8 cellular contexts compared by ENCODE assay signal in the genomic region with DNA sequence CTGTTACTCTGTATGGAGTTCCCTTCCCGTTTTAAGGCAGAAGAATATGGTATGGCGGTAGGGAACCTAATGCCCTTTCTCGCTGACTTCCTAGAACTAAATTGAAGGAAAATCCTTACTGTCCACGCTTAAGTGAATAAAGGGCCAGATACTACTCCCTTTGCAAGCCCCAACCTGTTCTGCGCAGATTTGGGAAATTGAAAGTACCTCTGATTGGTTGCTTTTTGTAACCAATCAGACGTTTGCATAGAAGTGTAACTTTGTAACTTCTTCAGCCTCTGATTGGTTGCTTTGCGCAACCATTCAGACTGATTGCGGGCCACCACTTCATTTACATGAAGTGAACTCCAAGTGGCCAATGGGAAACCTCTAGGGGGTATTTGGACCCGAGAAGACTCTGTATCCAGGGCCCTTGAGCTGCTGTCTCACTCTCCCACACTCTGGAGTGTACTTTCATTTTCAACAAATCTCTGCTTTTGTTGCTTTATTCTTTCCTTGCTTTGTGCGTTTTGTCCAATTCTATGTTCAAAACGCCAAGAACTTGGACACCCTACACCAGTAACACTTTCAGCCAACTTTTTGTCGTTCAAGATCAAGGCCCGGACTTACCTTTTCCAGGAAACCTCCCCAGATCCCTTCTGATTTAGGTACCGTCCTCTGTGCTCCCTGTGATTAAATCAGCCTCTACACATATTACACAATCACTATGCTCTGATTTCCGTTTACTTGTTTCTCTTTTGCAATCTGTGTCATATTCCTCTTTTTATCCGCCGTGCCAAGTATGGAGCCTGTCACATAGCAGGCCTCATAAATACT. TPM values are rescaled to one million over a fixed set of nuclear protein-coding genes. Genes with fewer than 3 reads are reported as not detected.
DNase-seq lines count a peak whose midpoint lies in the region; ATAC-seq and TF ChIP-seq lines count a peak whose summit lies in the region.

No MANE protein-coding gene starts in this region.

- peaks cover 18% of the 10 kb centered on the region for H4K20me1 ChIP-seq in SK-N-SH (ENCODE audit: insufficient read depth)

- H3K9me3 ChIP-seq in SK-N-SH (no peaks in the 10 kb centered on the region), stomach (no peaks in the 10 kb centered on the region)

- peaks cover 19 to 20% of the 10 kb centered on the region in 2 experiments for H3K36me3 ChIP-seq in SK-N-SH (replicated peaks in 1 of 2; ENCODE audit: control insufficient read depth in 1 of 2, insufficient read depth in 2 of 2, low read length in 1 of 2)
- H3K36me3 ChIP-seq in stomach, result peaks cover 2 to 9% (median 6%) of the 10 kb centered on the region in 4 donors

- ATAC-seq in SK-N-SH treated with all-trans-retinoic acid at 6 μM for 48 hours (no peak), T-cell (replicated peaks in 1 of 4) (no peak), left ventricle myocardium superior (peak; percentile 16), HG02798 (IDR thresholded peaks at IDR 0.05; ENCODE audit: poor library complexity, unreplicated experiment) (no peak)

- no peaks in the 10 kb centered on the region for H3K9me2 ChIP-seq in SK-N-SH

- peak overlapping the region; percentile 78 to 99 for H3K4me3 ChIP-seq in SK-N-SH (ENCODE audit: low read depth in 2 of 2, low read length in 1 of 2)
- peak overlapping the region; percentile 66 to 99 (median 90) for H3K4me3 ChIP-seq in stomach

- peaks cover 43% of the 10 kb centered on the region for H3K79me2 ChIP-seq in SK-N-SH (ENCODE audit: insufficient read depth)

- 74% methylated on average over 17 of the region's 17 CpGs for WGBS in SK-N-SH (ENCODE audit: low lambda C conversion rate)
- whole genome bisulfite sequencing in stomach, 5 donors, result 83 to 94% (median 90%) methylated on average over 17 of the region's 17 CpGs

- no peak for TF ChIP-seq POLR2A in stomach (IDR thresholded peaks at IDR 0.05)

- POLR2A ChIA-PET in SK-N-SH (lab: Yijun Ruan, JAX), result interaction anchor here (0.8 to 1.6 kb wide), 9 partner anchors 10 to 186 kb away, joined by 3 to 12 read pairs (median 4); partner anchors contain the start of genes PHOX2B and SLC30A9
- POLR2A ChIA-PET in T-cell (lab: Charles Lee), result no interaction called here

- no peak for TF ChIP-seq RAD21 in SK-N-SH (IDR thresholded peaks at IDR 0.05; ENCODE audit: low read length)

- CTCF ChIA-PET in SK-N-SH (lab: Yijun Ruan, JAX), result interaction anchor here (0.6 to 5.9 kb wide), 4 partner anchors 51 to 723 kb away, joined by 3 to 25 read pairs (median 4); partner anchors contain the start of gene ATP8A1
- CTCF ChIA-PET in T-cell (lab: Charles Lee), result no interaction called here

- peaks cover 14% of the 10 kb centered on the region for H3K36me3 Mint-ChIP-seq in T-cell

- H3K27ac ChIP-seq in SK-N-SH (ENCODE audit: low read depth in 2 of 2, low read length in 1 of 2) (peak overlapping the region in 1 of 2 experiments; percentile 43; a peak in 1 of 4 replicates), stomach (peak overlapping the region in 2 of 5 donors; percentile 91 to 95)

- H3K27me3 Mint-ChIP-seq in T-cell, result no peaks in the 10 kb centered on the region

- intact Hi-C loops in left ventricle myocardium superior (cut with micrococcal nuclease) (no loop called here), stomach (cut with DNase I; ENCODE audit: low total_unique reads) (no loop called here)

- H3K4me1 ChIP-seq in SK-N-SH (ENCODE audit: control insufficient read depth in 1 of 2, insufficient read depth in 2 of 2, low read depth in 1 of 2, low read length in 1 of 2) (peaks cover 8 to 21% of the 10 kb centered on the region in 2 experiments; a peak in 3 of 4 replicates), stomach (peaks cover 7 to 45% (median 30%) of the 10 kb centered on the region in 4 donors)

- TF ChIP-seq CTCF in SK-N-SH (IDR thresholded peaks at IDR 0.05) (no peak), stomach (IDR thresholded peaks at IDR 0.05) (no peak)

- H3K4me1 Mint-ChIP-seq in T-cell, result peaks cover 46 to 51% (median 49%) of the 10 kb centered on the region in 3 donors

- peak overlapping the region; percentile 98 to 99 (median 98) for H3K4me3 Mint-ChIP-seq in T-cell

- peaks cover 0 to 5% (median 0%) of the 10 kb centered on the region in 3 donors for H3K9me3 Mint-ChIP-seq in T-cell

- peak overlapping the region; percentile 21 to 93 for H3K27ac Mint-ChIP-seq in T-cell

- TF ChIP-seq EP300 in SK-N-SH (IDR thresholded peaks at IDR 0.05; ENCODE audit: borderline replicate concordance in 1 of 2, low read depth in 1 of 2, low read length in 1 of 2) (no peak), stomach (IDR thresholded peaks at IDR 0.05) (no peak)

- no peak overlapping the region for H3K9ac ChIP-seq in SK-N-SH

- H3F3A ChIP-seq in SK-N-SH (replicated peaks; ENCODE audit: insufficient read depth), result no peaks in the 10 kb centered on the region

- peak overlapping the region; percentile 87 for H3K4me2 ChIP-seq in SK-N-SH

- H2AFZ ChIP-seq in SK-N-SH (ENCODE audit: low read depth), result peak overlapping the region; percentile 86

- no peak for DNase-seq in SK-N-SH
- DNase-seq in T-cell, result no peak
- no peak for DNase-seq in left ventricle myocardium superior
- DNase-seq in stomach, result no peak
- DNase-seq in activated CD8-positive, alpha-beta memory T cell treated with anti-CD3 and anti-CD28 coated beads, Interleukin-2, amount 50 U/mL, for 48 hours, result no peak
- DNase-seq in stimulated activated naive CD4-positive, alpha-beta T cell treated with Interleukin-2 at 50 U/mL for 16 hours (lab: John Stamatoyannopoulos, UW), result no peak

- H3K27me3 ChIP-seq in SK-N-SH (ENCODE audit: insufficient read depth) (no peaks in the 10 kb centered on the region), stomach (no peaks in the 10 kb centered on the region)

TF ChIP-seq in SK-N-SH, 30 proteins besides CTCF, POLR2A, EP300 and RAD21:
- TF ChIP-seq EZH2phosphoT487 (IDR thresholded peaks at IDR 0.05; ENCODE audit: borderline replicate concordance, low read depth), result no peak
- TF ChIP-seq NRF1 (IDR thresholded peaks at IDR 0.05; ENCODE audit: low read depth, low read length), result no peak
TF ChIP-seq in SK-N-SH: peak in this region for 0.

TF ChIP-seq in SK-N-SH treated with all-trans-retinoic acid at 6 μM for 48 hours, 23 proteins besides CTCF, POLR2A, EP300 and RAD21 (continues in another document):
- TF ChIP-seq PPARA (CRISPR knock-in tag; IDR thresholded peaks at IDR 0.05; ENCODE audit: borderline replicate concordance) (no peak), TCF4 (CRISPR knock-in tag; IDR thresholded peaks at IDR 0.05; ENCODE audit: borderline replicate concordance) (no peak), TOX (CRISPR knock-in tag; IDR thresholded peaks at IDR 0.05; ENCODE audit: borderline replicate concordance) (no peak), OSR1 (CRISPR knock-in tag; IDR thresholded peaks at IDR 0.05) (no peak), ZNF565 (CRISPR knock-in tag; conservative IDR thresholded peaks at IDR 0.05; ENCODE audit: low read depth) (no peak), SNAI2 (CRISPR knock-in tag; IDR thresholded peaks at IDR 0.05) (no peak), ARNTL (CRISPR knock-in tag; IDR thresholded peaks at IDR 0.05; ENCODE audit: borderline replicate concordance, low read depth) (no peak), ESRRG (CRISPR knock-in tag; IDR thresholded peaks at IDR 0.05) (no peak)
- TF ChIP-seq, protein P1, sequence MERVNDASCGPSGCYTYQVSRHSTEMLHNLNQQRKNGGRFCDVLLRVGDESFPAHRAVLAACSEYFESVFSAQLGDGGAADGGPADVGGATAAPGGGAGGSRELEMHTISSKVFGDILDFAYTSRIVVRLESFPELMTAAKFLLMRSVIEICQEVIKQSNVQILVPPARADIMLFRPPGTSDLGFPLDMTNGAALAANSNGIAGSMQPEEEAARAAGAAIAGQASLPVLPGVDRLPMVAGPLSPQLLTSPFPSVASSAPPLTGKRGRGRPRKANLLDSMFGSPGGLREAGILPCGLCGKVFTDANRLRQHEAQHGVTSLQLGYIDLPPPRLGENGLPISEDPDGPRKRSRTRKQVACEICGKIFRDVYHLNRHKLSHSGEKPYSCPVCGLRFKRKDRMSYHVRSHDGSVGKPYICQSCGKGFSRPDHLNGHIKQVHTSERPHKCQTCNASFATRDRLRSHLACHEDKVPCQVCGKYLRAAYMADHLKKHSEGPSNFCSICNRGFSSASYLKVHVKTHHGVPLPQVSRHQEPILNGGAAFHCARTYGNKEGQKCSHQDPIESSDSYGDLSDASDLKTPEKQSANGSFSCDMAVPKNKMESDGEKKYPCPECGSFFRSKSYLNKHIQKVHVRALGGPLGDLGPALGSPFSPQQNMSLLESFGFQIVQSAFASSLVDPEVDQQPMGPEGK (CRISPR knock-in tag; IDR thresholded peaks at IDR 0.05; ENCODE audit: borderline replicate concordance), result no peak
- TF ChIP-seq, protein P2, sequence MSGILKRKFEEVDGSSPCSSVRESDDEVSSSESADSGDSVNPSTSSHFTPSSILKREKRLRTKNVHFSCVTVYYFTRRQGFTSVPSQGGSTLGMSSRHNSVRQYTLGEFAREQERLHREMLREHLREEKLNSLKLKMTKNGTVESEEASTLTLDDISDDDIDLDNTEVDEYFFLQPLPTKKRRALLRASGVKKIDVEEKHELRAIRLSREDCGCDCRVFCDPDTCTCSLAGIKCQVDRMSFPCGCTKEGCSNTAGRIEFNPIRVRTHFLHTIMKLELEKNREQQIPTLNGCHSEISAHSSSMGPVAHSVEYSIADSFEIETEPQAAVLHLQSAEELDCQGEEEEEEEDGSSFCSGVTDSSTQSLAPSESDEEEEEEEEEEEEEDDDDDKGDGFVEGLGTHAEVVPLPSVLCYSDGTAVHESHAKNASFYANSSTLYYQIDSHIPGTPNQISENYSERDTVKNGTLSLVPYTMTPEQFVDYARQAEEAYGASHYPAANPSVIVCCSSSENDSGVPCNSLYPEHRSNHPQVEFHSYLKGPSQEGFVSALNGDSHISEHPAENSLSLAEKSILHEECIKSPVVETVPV (CRISPR knock-in tag; IDR thresholded peaks at IDR 0.05), result no peak

RNA-seq across cellular contexts. Expression of gene TMEM33, which starts 1.0 kb away (rescaled TPM):
- polyA plus RNA-seq in SK-N-SH (2012; rRNA removed), result 31.2 and 43.2 TPM in 2 replicates
- 32.0 and 35.2 TPM in 2 replicates for polyA plus RNA-seq in SK-N-SH (2012; cell fraction: cytosol; rRNA removed)
- polyA plus RNA-seq in SK-N-SH (2012; cell fraction: nucleus; rRNA removed), result 24.7 and 28.2 TPM in 2 replicates
- 10 to 100 TPM; 24.6 to 39.4 (median 35.6) TPM for total RNA-seq in T-cell
- 21.8 TPM for total RNA-seq in left ventricle myocardium superior
- total RNA-seq in stomach, result 100 to 1,000 TPM in 1 of 5 donors, 10 to 100 TPM in 4; 15.8 to 130 (median 53.2) TPM
- 1 to 10 TPM; 2.4 to 9.1 (median 8.3) TPM for polyA plus RNA-seq in stomach

RNA-seq across cellular contexts. Expression of gene DCAF4L1, which starts 47.4 kb away (rescaled TPM):
- 0.05 and 0.11 TPM in 2 replicates for polyA plus RNA-seq in SK-N-SH (2012; rRNA removed)
- 0.01 and 0.04 TPM in 2 replicates for polyA plus RNA-seq in SK-N-SH (2012; cell fraction: cytosol; rRNA removed)
- polyA plus RNA-seq in SK-N-SH (2012; cell fraction: nucleus; rRNA removed), result 0.77 and 0.83 TPM in 2 replicates
- under 1 TPM; 0.10 to 0.55 (median 0.37) TPM for total RNA-seq in T-cell
- total RNA-seq in left ventricle myocardium superior, result 0.32 TPM
- not detected for total RNA-seq in stomach
- under 1 TPM in 1 of 3 donors, not detected in 2; 0.05 TPM for polyA plus RNA-seq in stomach

RNA-seq across cellular contexts. Expression of gene SLC30A9, which starts 56.1 kb away (rescaled TPM):
- polyA plus RNA-seq in SK-N-SH (2012; rRNA removed) (34.2 and 44.0 TPM in 2 replicates), stomach (10 to 100 TPM; 10.2 to 24.9 (median 21.2) TPM)
- 47.5 and 56.7 TPM in 2 replicates for polyA plus RNA-seq in SK-N-SH (2012; cell fraction: cytosol; rRNA removed)
- 22.8 and 23.2 TPM in 2 replicates for polyA plus RNA-seq in SK-N-SH (2012; cell fraction: nucleus; rRNA removed)
- total RNA-seq in T-cell (10 to 100 TPM; 25.5 to 27.8 (median 25.9) TPM), left ventricle myocardium superior (75.4 TPM), stomach (10 to 100 TPM in 4 of 5 donors, 1 to 10 TPM in 1; 7.0 to 97.5 (median 70.0) TPM)
